Comparison of ENCODE assay signal across 23 cellular contexts in the genomic region with DNA sequence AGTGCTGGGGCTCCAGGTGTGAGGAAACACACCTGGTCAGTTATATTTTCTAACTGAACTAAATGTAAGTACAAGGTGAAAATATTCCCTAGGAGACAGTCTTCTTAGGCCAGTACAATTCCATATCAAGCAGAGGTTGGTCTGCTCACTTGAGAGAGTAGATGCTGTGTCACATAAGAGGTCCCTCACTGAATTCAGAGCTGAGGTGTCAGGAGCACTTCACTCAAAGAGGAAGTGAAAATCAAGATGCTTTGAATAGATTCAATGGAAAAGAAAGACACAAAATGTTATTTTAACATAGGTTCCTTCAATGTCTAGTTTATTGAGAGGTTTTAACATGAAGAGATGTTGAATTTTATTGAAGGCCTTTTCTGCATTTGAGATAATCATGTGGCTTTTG. TPM values are rescaled to one million over a fixed set of nuclear protein-coding genes. Genes with fewer than 3 reads are reported as not detected.
DNase-seq lines count a peak whose midpoint lies in the region; ATAC-seq, FAIRE-seq and TF ChIP-seq lines count a peak whose summit lies in the region.
"Had no signal": no experiment of that assay in that cellular context is flagged by ENCODE, and none has a peak within 500 bp of the region (broad histone marks: within the 10 kb centered on the region; RNA-seq: fewer than 3 reads in every experiment).

No MANE protein-coding gene starts in this region.

- no peaks in the 10 kb centered on the region for H4K20me1 ChIP-seq in OCI-LY3 (ENCODE audit: insufficient read depth, low read length)

- H3K27ac ChIP-seq in OCI-LY3 (ENCODE audit: low read length) (no peak overlapping the region), spleen (peak overlapping the region in 7 of 8 donors; percentile 15 to 74 (median 51))
- H3K27ac ChIP-seq: heart left ventricle, right lobe of liver, tibial artery had no signal

- H3K79me2 ChIP-seq in OCI-LY3 (ENCODE audit: low read length) = no peaks in the 10 kb centered on the region

- TF ChIP-seq CTCF in OCI-LY3 (IDR thresholded peaks at IDR 0.05; ENCODE audit: low read depth, low read length) (no peak), spleen (IDR thresholded peaks at IDR 0.05 in 8 of 11, conservative IDR thresholded peaks at IDR 0.05 in 3 of 11) (no peak)

- H3K9me3 ChIP-seq in OCI-LY3 (ENCODE audit: insufficient read depth, low read length) (peaks cover 2% of the 10 kb centered on the region; the same call in 1 of the 2 replicates), spleen (no peaks in the 10 kb centered on the region)
- H3K9me3 ChIP-seq: right lobe of liver, tibial artery had no signal

- H3K4me1 ChIP-seq in OCI-LY3 (ENCODE audit: low read length) (peaks cover 34% of the 10 kb centered on the region), spleen (peaks cover 0 to 71% (median 23%) of the 10 kb centered on the region in 6 donors)
- H3K4me1 ChIP-seq: heart left ventricle, right lobe of liver, tibial artery had no signal

- ATAC-seq in GM21423 (IDR thresholded peaks at IDR 0.05; ENCODE audit: unreplicated experiment) = peak; percentile 53
- ATAC-seq: activated naive CD4-positive, alpha-beta T cell treated with anti-CD3 and anti-CD28 coated beads, Interleukin-2, amount 50 U/mL, for 72 hours; activated T-cell treated with anti-CD3 and anti-CD28 coated beads, Interleukin-2, amount 50 U/mL, for 4 hours; heart left ventricle; PC-3; right lobe of liver; T-helper 17 cell had no signal

- H3K4me2 ChIP-seq in OCI-LY3 (ENCODE audit: low read length) = peak overlapping the region; percentile 24

- peak; percentile 75 for FAIRE-seq in GM18507 (lab: Jason Lieb, UNC)

- intact Hi-C loops in spleen (cut with DNase I; ENCODE audit: low total_unique reads) = no loop called here

- TF ChIP-seq POLR2A in spleen (IDR thresholded peaks at IDR 0.05) = no peak

- H2AFZ ChIP-seq in OCI-LY3 (ENCODE audit: low read depth, low read length) = no peak overlapping the region

- no peak overlapping the region for H3K9ac ChIP-seq in OCI-LY3 (ENCODE audit: low read length)

- DNase-seq in GM18507 (ENCODE audit: extremely low spot score, insufficient read length, low read depth) = no peak
- no peak for DNase-seq in spleen
- DNase-seq in activated effector memory CD4-positive, alpha-beta T cell treated with anti-CD3 and anti-CD28 coated beads, Interleukin-2, amount 50 U/mL, for 16 hours = no peak
- no peak for DNase-seq in AG08395 (ENCODE audit: low spot score)
- no peak for DNase-seq in T-helper 1 cell
- DNase-seq: activated T-cell treated with anti-CD3 and anti-CD28 coated beads, Interleukin-2, amount 50 U/mL, for 4 hours; AML-193; Calu3; endodermal cell; heart left ventricle; KBM-7; NCI-H1092 treated with DMSO at 0.1 percent for 48 hours; NCI-H2029 treated with DMSO at 0.1 percent for 48 hours; PC-3; right lobe of liver; stimulated activated naive CD4-positive, alpha-beta T cell treated with Interleukin-2 at 50 U/mL for 16 hours; T-helper 17 cell; tibial artery had no signal

- peaks cover 33% of the 10 kb centered on the region for H3K27me3 ChIP-seq in OCI-LY3 (ENCODE audit: low read depth, low read length)
- no peaks in the 10 kb centered on the region for H3K27me3 ChIP-seq in spleen (replicated peaks in 1 of 7)
- H3K27me3 ChIP-seq: right lobe of liver, tibial artery had no signal

- H3K36me3 ChIP-seq in OCI-LY3 (replicated peaks; ENCODE audit: low read depth, low read length) (no peaks in the 10 kb centered on the region), spleen (no peaks in the 10 kb centered on the region)
- H3K36me3 ChIP-seq: heart left ventricle, right lobe of liver, tibial artery had no signal

- no peak overlapping the region for H3K4me3 ChIP-seq in OCI-LY3 (ENCODE audit: low read length)
- no peak overlapping the region for H3K4me3 ChIP-seq in spleen
- H3K4me3 ChIP-seq: heart left ventricle, right lobe of liver, tibial artery had no signal

RNA-seq across cellular contexts. Expression of gene FCRL3, which starts 4.3 kb away (rescaled TPM):
- 100 to 1,000 TPM in 2 of 7 donors, 10 to 100 TPM in 5; 41.6 to 110 (median 64.1) TPM for total RNA-seq in spleen
- 10 to 100 TPM; 24.0 to 89.6 (median 39.0) TPM for polyA plus RNA-seq in spleen
- total RNA-seq: endodermal cell, NCI-H460, osteocyte, PC-3 had no signal
